In genomic region chr9:112750111-112750766, GRCh38 we compare ENCODE assay signal across 8 cellular contexts.
A peak's percentile ranks its signal among the peaks of the same experiment; 100 is the strongest.
DNase-seq lines count a peak whose midpoint lies in the region; ATAC-seq and TF ChIP-seq lines count a peak whose summit lies in the region.

TSS of gene SNX30 (plus strand) at chr9:112750760. CDS start at chr9:112751002, 242 bp downstream.

- H3K27ac ChIP-seq in cingulate gyrus (ENCODE audit: low read depth, low read length) (peak within 1 kb of the TSS; percentile 94), layer of hippocampus (ENCODE audit: low read depth, low read length) (peak within 1 kb of the TSS; percentile 96)

- peak; percentile 89 for DNase-seq in AG10803 (ENCODE audit: low read depth)
- peak; percentile 27 for DNase-seq in NCI-H345 treated with DMSO at 0.1 percent for 48 hours (lab: John Stamatoyannopoulos, UW; ENCODE audit: unreplicated experiment)
- DNase-seq in activated CD4-positive, alpha-beta T cell treated with anti-CD3 and anti-CD28 coated beads for 48 hours, result peak; percentile 76
- peak; percentile 45 to 73 (median 47) for DNase-seq in stimulated activated CD4-positive, alpha-beta T cell treated with anti-CD3 and anti-CD28 coated beads, Interleukin-1b, Interleukin-23, amount 100 ng/mL, for 24 hours (ENCODE audit: low read depth in 4 of 4, low spot score in 1 of 4)

- H3K4me3 ChIP-seq in AG10803 (ENCODE audit: low read length), result peak within 1 kb of the TSS; percentile 75

- H3K27me3 ChIP-seq in layer of hippocampus (ENCODE audit: control insufficient read depth, insufficient read depth, low read length), result no peaks in the 10 kb centered on the region

- peak; percentile 20; the same call in 1 of the 2 replicates for TF ChIP-seq CTCF in AG10803 (conservative IDR thresholded peaks at IDR 0.05; ENCODE audit: low read length)

- ATAC-seq in GM18909 (IDR thresholded peaks at IDR 0.05; ENCODE audit: poor library complexity, unreplicated experiment) (peak; percentile 83), HG03139 (IDR thresholded peaks at IDR 0.05; ENCODE audit: unreplicated experiment) (peak; percentile 64)

Comparison
In these comparisons a context has a peak if more than half of its experiments do, and no peak if none do; other contexts are left out.
1. Peak in every context shown above with its lines: DNase-seq, ATAC-seq, H3K4me3 ChIP-seq and H3K27ac ChIP-seq.
2. DNase-seq: peak in every context shown above with its lines; median percentile 89 in AG10803; 76 in activated CD4-positive, alpha-beta T cell treated with anti-CD3 and anti-CD28 coated beads for 48 hours; 47 in stimulated activated CD4-positive, alpha-beta T cell treated with anti-CD3 and anti-CD28 coated beads, Interleukin-1b, Interleukin-23, amount 100 ng/mL, for 24 hours; 27 in NCI-H345 treated with DMSO at 0.1 percent for 48 hours.